24 cellular contexts compared by ENCODE assay signal in genomic region chr10:72024596-72024995, GRCh38.
"Had no signal": no experiment of that assay in that cellular context is flagged by ENCODE, and none has a peak within 500 bp of the region (broad histone marks: within the 10 kb centered on the region; RNA-seq: fewer than 3 reads in every experiment).

No MANE protein-coding gene starts in this region.

- H3K4me3 ChIP-seq: dorsolateral prefrontal cortex, lower lobe of right lung, prostate gland, right atrium auricular region, sigmoid colon, spleen, thoracic aorta, tibial nerve, upper lobe of right lung, uterus had no signal

- H3K4me1 ChIP-seq: prostate gland had no signal

- H3K9me3 ChIP-seq: lower lobe of right lung, prostate gland, right atrium auricular region, sigmoid colon, spleen, thoracic aorta, tibial nerve, upper lobe of right lung, uterus had no signal

- H3K27ac ChIP-seq: epithelial cell of prostate, lower lobe of right lung, prostate gland, right atrium auricular region, sigmoid colon, spleen, thoracic aorta, tibial nerve, upper lobe of right lung had no signal

- ATAC-seq: esophagus mucosa; left colon; left ventricle myocardium superior; lower lobe of right lung; naive thymus-derived CD8-positive, alpha-beta T cell; stimulated activated memory B cell treated with anti-CD40 and anti-IgM and Interleukin-4, amounts not matched to agents 10 μg/mL and 1 μg/mL and 100 μg/mL, for 72 hours; stimulated activated naive CD8-positive, alpha-beta T cell treated with anti-CD3 and anti-CD28 coated beads, Interleukin-15, Interleukin-2, amounts not matched to agents 100 U/mL and 50 U/mL, for 24 hours; upper lobe of right lung had no signal

- DNase-seq: dorsolateral prefrontal cortex; effector CD4-positive, alpha-beta T cell; hypothalamus; immature natural killer cell; islet precursor cell; kidney glomerular epithelial cell; left colon; left ventricle myocardium superior; lower lobe of right lung; naive thymus-derived CD8-positive, alpha-beta T cell; sigmoid colon; spleen; stimulated activated CD4-positive, alpha-beta T cell treated with anti-CD3 and anti-CD28 coated beads, Interleukin-4, amount 100 ng/mL, for 4 hours; stimulated activated naive CD8-positive, alpha-beta T cell treated with anti-CD3 and anti-CD28 coated beads, Interleukin-15, Interleukin-2, amounts not matched to agents 100 U/mL and 50 U/mL, for 24 hours; substantia nigra; upper lobe of right lung; uterus had no signal

- H3K36me3 ChIP-seq: lower lobe of right lung, prostate gland, right atrium auricular region, sigmoid colon, spleen, thoracic aorta, tibial nerve, upper lobe of right lung, uterus had no signal

- H3K27me3 ChIP-seq: dorsolateral prefrontal cortex, right atrium auricular region, sigmoid colon, spleen, tibial nerve, upper lobe of right lung, uterus had no signal
